9 cellular contexts compared by ENCODE assay signal in genomic region chrX:49884290-49884862, GRCh38. TPM values are rescaled to one million over a fixed set of nuclear protein-coding genes. Genes with fewer than 3 reads are reported as not detected.
A peak's percentile ranks its signal among the peaks of the same experiment; 100 is the strongest.
DNase-seq lines count a peak whose midpoint lies in the region; ATAC-seq and TF ChIP-seq lines count a peak whose summit lies in the region.
"Had no signal": no experiment of that assay in that cellular context is flagged by ENCODE, and none has a peak within 500 bp of the region (broad histone marks: within the 10 kb centered on the region; RNA-seq: fewer than 3 reads in every experiment).

No MANE protein-coding gene starts in this region.

- no peaks in the 10 kb centered on the region for H3K36me3 ChIP-seq in lower lobe of right lung

- ATAC-seq in HG02884 (IDR thresholded peaks at IDR 0.05; ENCODE audit: unreplicated experiment) (peak; percentile 55), lower lobe of right lung (peak; percentile 62 to 82), HG03045 (IDR thresholded peaks at IDR 0.05; ENCODE audit: unreplicated experiment) (no peak)

- intact Hi-C loops in lower lobe of right lung (cut with DNase I) = no loop called here

- DNase-seq in GM12864 (ENCODE audit: low read depth) (no peak), NCI-H2196 (lab: John Stamatoyannopoulos, UW; ENCODE audit: unreplicated experiment) (peak; percentile 58), choroid plexus epithelial cell (ENCODE audit: low read depth) (peak; percentile 60), lower lobe of right lung (peak; percentile 73)
- peak; percentile 65 for DNase-seq in activated CD4-positive, CD25-positive, alpha-beta regulatory T cell treated with anti-CD3 and anti-CD28 coated beads, Interleukin-2, amount 50 U/mL, for 72 hours
- DNase-seq in stimulated activated CD8-positive, alpha-beta memory T cell treated with anti-CD3 and anti-CD28 coated beads, Interleukin-7, amount 100 ng/mL, for 1 hour (ENCODE audit: low read depth in 2 of 2) = peak; percentile 24 to 26

- H3K4me3 ChIP-seq in GM12864 (ENCODE audit: low read depth, low read length) (no peak overlapping the region), choroid plexus epithelial cell (ENCODE audit: low read depth, low read length) (no peak overlapping the region), lower lobe of right lung (no peak overlapping the region)

- TF ChIP-seq CTCF in GM12864 (IDR thresholded peaks at IDR 0.05; ENCODE audit: low read depth, low read length, missing control alignments) (peak; percentile 85), choroid plexus epithelial cell (conservative IDR thresholded peaks at IDR 0.05; ENCODE audit: low read depth, low read length) (peak; percentile 87), lower lobe of right lung (IDR thresholded peaks at IDR 0.05) (peak; percentile 69)

- H3K9me3 ChIP-seq in lower lobe of right lung = no peaks in the 10 kb centered on the region

- H3K4me1 ChIP-seq in lower lobe of right lung = peaks cover 6% of the 10 kb centered on the region

- H3K27me3 ChIP-seq in lower lobe of right lung (ENCODE audit: low read depth) = no peaks in the 10 kb centered on the region

- H3K27ac ChIP-seq in lower lobe of right lung = no peak overlapping the region
- H3K27ac ChIP-seq: epithelial cell of prostate had no signal

RNA-seq across cellular contexts. Expression of gene USP27X, which starts 5.1 kb away (rescaled TPM):
- total RNA-seq in lower lobe of right lung = 3.1 TPM

RNA-seq across cellular contexts. Expression of gene CLCN5, which starts 38.0 kb away (rescaled TPM):
- total RNA-seq in lower lobe of right lung = 12.9 TPM

RNA-seq across cellular contexts. Expression of gene PAGE4, which starts 55.3 kb away (rescaled TPM):
- total RNA-seq in lower lobe of right lung = not detected
